In the genomic region with DNA sequence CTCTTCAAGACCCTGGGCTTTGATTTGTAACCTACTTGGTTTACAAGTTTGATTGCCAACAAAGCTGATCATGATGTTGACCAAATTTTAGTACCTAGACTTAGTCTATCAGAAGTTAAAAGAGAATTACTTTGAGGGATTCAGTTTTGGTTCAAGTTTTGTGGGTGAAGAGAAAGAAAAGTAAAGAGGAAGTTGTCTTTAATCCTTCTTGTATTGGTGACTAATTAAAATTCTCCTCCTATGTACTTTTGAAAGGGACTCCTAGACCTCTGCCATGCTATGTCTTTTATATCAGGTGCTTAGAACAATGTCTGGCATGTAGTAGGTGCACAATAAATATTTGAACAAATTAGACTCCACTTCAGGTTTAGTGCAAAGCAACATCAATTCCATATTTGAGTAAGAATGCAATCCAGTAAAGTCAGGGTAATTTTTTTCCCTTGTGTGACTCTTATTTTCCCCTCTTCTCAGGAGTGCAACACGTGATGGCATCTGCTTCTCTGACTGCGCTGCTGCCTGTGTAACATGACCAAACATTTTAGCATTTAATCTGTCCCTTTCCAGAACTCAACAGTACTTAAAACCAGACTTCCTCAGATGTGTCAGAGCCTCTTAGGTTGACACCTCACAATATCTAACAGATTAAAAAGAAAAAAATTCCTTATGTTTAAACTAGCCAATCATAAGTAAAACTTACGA, we compare ENCODE assay signal across 12 cellular contexts. TPM values are rescaled to one million over a fixed set of nuclear protein-coding genes. Genes with fewer than 3 reads are reported as not detected.
A peak's percentile ranks its signal among the peaks of the same experiment; 100 is the strongest.
DNase-seq lines count a peak whose midpoint lies in the region; ATAC-seq lines count a peak whose summit lies in the region.
"Had no signal": no experiment of that assay in that cellular context is flagged by ENCODE, and none has a peak within 500 bp of the region (broad histone marks: within the 10 kb centered on the region; RNA-seq: fewer than 3 reads in every experiment).

No MANE protein-coding gene starts in this region.

- H3K4me1 ChIP-seq in GM23248 (ENCODE audit: insufficient read depth) = peaks cover 22% of the 10 kb centered on the region

- peak; percentile 67 to 72 for ATAC-seq in activated CD4-positive, CD25-positive, alpha-beta regulatory T cell treated with anti-CD3 and anti-CD28 coated beads, Interleukin-2, amount 50 U/mL, for 24 hours
- no peak for ATAC-seq in memory B cell (ENCODE audit: low read depth)

- DNase-seq in activated CD4-positive, CD25-positive, alpha-beta regulatory T cell (lab: John Stamatoyannopoulos, UW) = no peak
- peak; percentile 51 for DNase-seq in GM23248
- DNase-seq in activated T-helper 2 cell treated with anti-CD3 and anti-CD28 coated beads, Interferon-gamma antibody, Interleukin-2, Interleukin-4, amounts not matched to agents 10 μg/mL and 5 μg/mL and 100 μg/mL, durations not matched to agents 14 hours and 24 hours and 36 hours (ENCODE audit: low spot score) = no peak
- DNase-seq in memory B cell (ENCODE audit: low spot score in 2 of 2) = no peak
- no peak for DNase-seq in GM19240 (ENCODE audit: insufficient read length, low spot score)
- no peak for DNase-seq in putamen (ENCODE audit: low spot score)
- DNase-seq in G401 (ENCODE audit: low spot score) = no peak
- DNase-seq: effector memory CD4-positive, alpha-beta T cell; NCI-H2081; nucleus accumbens had no signal

- no peaks in the 10 kb centered on the region for H3K9me2 ChIP-seq in GM23248 (ENCODE audit: insufficient read depth)

- H3K9ac ChIP-seq in GM23248 = no peak overlapping the region

- intact Hi-C loops in activated T-helper 2 cell treated with anti-CD3 and anti-CD28 coated beads, Interferon-gamma antibody, Interleukin-2, Interleukin-4, amounts not matched to agents 10 μg/mL and 5 μg/mL and 100 μg/mL, durations not matched to agents 14 hours and 24 hours and 36 hours (cut with micrococcal nuclease) = loop anchor here (2.0 to 5.0 kb wide), 2 partner anchors 35 to 50 kb away; no protein-coding TSS in a partner anchor

- H3K27ac Mint-ChIP-seq in activated T-helper 2 cell treated with anti-CD3 and anti-CD28 coated beads, Interferon-gamma antibody, Interleukin-2, Interleukin-4, amounts not matched to agents 10 μg/mL and 5 μg/mL and 100 μg/mL, durations not matched to agents 14 hours and 24 hours and 36 hours = peak overlapping the region; percentile 76
- peak overlapping the region; percentile 78 for H3K27ac Mint-ChIP-seq in memory B cell
- H3K27ac Mint-ChIP-seq: brain had no signal

- H3K27me3 ChIP-seq in GM23248 (replicated peaks; ENCODE audit: insufficient read depth) = no peaks in the 10 kb centered on the region

- 64 to 65% methylated on average over 3 of the region's 3 CpGs for WGBS in GM23248 (ENCODE audit: low coverage in 1 of 2, low lambda C conversion rate in 2 of 2, missing lambda C conversion rate in 2 of 2), 2 experiments

- peaks cover 86% of the 10 kb centered on the region for H3K36me3 Mint-ChIP-seq in activated T-helper 2 cell treated with anti-CD3 and anti-CD28 coated beads, Interferon-gamma antibody, Interleukin-2, Interleukin-4, amounts not matched to agents 10 μg/mL and 5 μg/mL and 100 μg/mL, durations not matched to agents 14 hours and 24 hours and 36 hours (ENCODE audit: low read depth)
- peaks cover 43% of the 10 kb centered on the region for H3K36me3 Mint-ChIP-seq in memory B cell

- H3K4me2 ChIP-seq in GM23248 (ENCODE audit: unreplicated experiment) = no peak overlapping the region

- H3F3A ChIP-seq in GM23248 (ENCODE audit: insufficient read depth) = peaks cover 19% of the 10 kb centered on the region

- no peak overlapping the region for H3K4me3 ChIP-seq in GM23248

- no peaks in the 10 kb centered on the region for H3K27me3 Mint-ChIP-seq in activated T-helper 2 cell treated with anti-CD3 and anti-CD28 coated beads, Interferon-gamma antibody, Interleukin-2, Interleukin-4, amounts not matched to agents 10 μg/mL and 5 μg/mL and 100 μg/mL, durations not matched to agents 14 hours and 24 hours and 36 hours (ENCODE audit: low read depth)
- H3K27me3 Mint-ChIP-seq in memory B cell = no peaks in the 10 kb centered on the region
- H3K27me3 Mint-ChIP-seq: brain had no signal

- H3K9me3 ChIP-seq in GM23248 (ENCODE audit: low read depth) = no peaks in the 10 kb centered on the region

- no peak overlapping the region for H3K27ac ChIP-seq in GM23248

- in situ Hi-C loops in GM23248 (cut with MboI) = no loop called here
- in situ Hi-C loops in G401 (cut with HindIII; ENCODE audit: low sequenced_read_pairs) = no loop called here

- H3K79me2 ChIP-seq in GM23248 (ENCODE audit: insufficient read depth) = peaks cover 24% of the 10 kb centered on the region

- H3K4me1 Mint-ChIP-seq in activated T-helper 2 cell treated with anti-CD3 and anti-CD28 coated beads, Interferon-gamma antibody, Interleukin-2, Interleukin-4, amounts not matched to agents 10 μg/mL and 5 μg/mL and 100 μg/mL, durations not matched to agents 14 hours and 24 hours and 36 hours (ENCODE audit: low read depth) = peaks cover 34% of the 10 kb centered on the region
- peaks cover 25% of the 10 kb centered on the region for H3K4me1 Mint-ChIP-seq in memory B cell

- no peaks in the 10 kb centered on the region for H3K9me3 Mint-ChIP-seq in activated T-helper 2 cell treated with anti-CD3 and anti-CD28 coated beads, Interferon-gamma antibody, Interleukin-2, Interleukin-4, amounts not matched to agents 10 μg/mL and 5 μg/mL and 100 μg/mL, durations not matched to agents 14 hours and 24 hours and 36 hours
- no peaks in the 10 kb centered on the region for H3K9me3 Mint-ChIP-seq in memory B cell
- H3K9me3 Mint-ChIP-seq: brain had no signal

- H4K20me1 ChIP-seq in GM23248 (ENCODE audit: insufficient read depth) = no peaks in the 10 kb centered on the region

- H2AFZ ChIP-seq in GM23248 = no peak overlapping the region

- H3K4me3 Mint-ChIP-seq in activated T-helper 2 cell treated with anti-CD3 and anti-CD28 coated beads, Interferon-gamma antibody, Interleukin-2, Interleukin-4, amounts not matched to agents 10 μg/mL and 5 μg/mL and 100 μg/mL, durations not matched to agents 14 hours and 24 hours and 36 hours (ENCODE audit: low read depth) = no peak overlapping the region
- H3K4me3 Mint-ChIP-seq in memory B cell = peak overlapping the region; percentile 0
- H3K4me3 Mint-ChIP-seq: brain had no signal

- H3K36me3 ChIP-seq in GM23248 (ENCODE audit: low read depth) = peaks cover 14% of the 10 kb centered on the region; the same call in 1 of the 2 replicates

RNA-seq across cellular contexts. Expression of a gene that starts 41.1 kb away (rescaled TPM):
- not detected in 2 replicates for total RNA-seq in GM23248 (2014; rRNA removed; shearing (Covaris generic))
- not detected in 2 replicates for polyA plus RNA-seq in GM23248 (2016; fragmentation: Nextera tagmentation; extraction: Ambion mirVana)
- 0.57 and 0.78 TPM in 2 replicates for total RNA-seq in activated T-helper 2 cell treated with anti-CD3 and anti-CD28 coated beads, Interferon-gamma antibody, Interleukin-2, Interleukin-4, amounts not matched to agents 10 μg/mL and 5 μg/mL and 100 μg/mL, durations not matched to agents 14 hours and 24 hours and 36 hours
- total RNA-seq in G401 (2014; rRNA removed; shearing (Covaris generic)) = 0.61 and 1.2 TPM in 2 replicates

RNA-seq across cellular contexts. Expression of a gene that starts 51.0 kb away (rescaled TPM):
- total RNA-seq in GM23248 (2014; rRNA removed; shearing (Covaris generic)) = 23.7 and 24.5 TPM in 2 replicates
- polyA plus RNA-seq in GM23248 (2016; fragmentation: Nextera tagmentation; extraction: Ambion mirVana) = 28.3 and 33.1 TPM in 2 replicates
- 66.0 and 68.4 TPM in 2 replicates for total RNA-seq in activated T-helper 2 cell treated with anti-CD3 and anti-CD28 coated beads, Interferon-gamma antibody, Interleukin-2, Interleukin-4, amounts not matched to agents 10 μg/mL and 5 μg/mL and 100 μg/mL, durations not matched to agents 14 hours and 24 hours and 36 hours
- 39.4 and 76.7 TPM in 2 replicates for total RNA-seq in G401 (2014; rRNA removed; shearing (Covaris generic))
